In genomic region chr21:28008245-28008644, GRCh38 we compare ENCODE assay signal across 8 cellular contexts.
DNase-seq lines count a peak whose midpoint lies in the region; TF ChIP-seq lines count a peak whose summit lies in the region.
"Not testable (repeated sequence)": the region's sequence is repeated elsewhere in the genome, so short reads cannot be mapped to it uniquely, and the experiment has no call there.

No MANE protein-coding gene starts in this region.

- H3K9me3 ChIP-seq in A673 (ENCODE audit: low read depth, low read length, poor library complexity, severe bottlenecking); SK-N-MC (ENCODE audit: low read depth, low read length); neural cell (ENCODE audit: low read length): not testable (repeated sequence)

- not testable (repeated sequence) for H3K4me2 ChIP-seq in neural cell (ENCODE audit: low read length)

- H3K4me3 ChIP-seq in A673 (ENCODE audit: low read depth, low read length, poor library complexity, severe bottlenecking), result not testable (repeated sequence)
- peak overlapping the region; percentile 45 for H3K4me3 ChIP-seq in SK-N-MC
- H3K4me3 ChIP-seq in neural cell (ENCODE audit: low read length), result peak overlapping the region; percentile 25

- in situ Hi-C loops in G401 (cut with HindIII; ENCODE audit: low sequenced_read_pairs), result not testable (repeated sequence)

- H3K27me3 ChIP-seq in A673 (replicated peaks; ENCODE audit: insufficient read depth, low read depth, low read length, poor library complexity); neural cell (ENCODE audit: insufficient read depth, low read depth, low read length): not testable (repeated sequence)

- peak; percentile 82 for TF ChIP-seq EP300 in neural cell (conservative IDR thresholded peaks at IDR 0.05; ENCODE audit: poor library complexity, severe bottlenecking)

- H2AFZ ChIP-seq in neural cell (ENCODE audit: low read depth, low read length), result not testable (repeated sequence)

- not testable (repeated sequence) for TF ChIP-seq RAD21 in neural cell (conservative IDR thresholded peaks at IDR 0.05)

- H3K27ac ChIP-seq in A673 (ENCODE audit: low read depth, low read length, poor library complexity, severe bottlenecking); neural cell (ENCODE audit: low read length): not testable (repeated sequence)
- peak overlapping the region; percentile 60; the same call in 1 of the 2 replicates for H3K27ac ChIP-seq in SK-N-MC

- not testable (repeated sequence) for H3K36me3 ChIP-seq in A673 (ENCODE audit: insufficient read depth, low read length, poor library complexity, severe bottlenecking); SK-N-MC (ENCODE audit: insufficient read depth, low read length); neural cell (ENCODE audit: insufficient read depth, low read length)

- intact Hi-C loops in A673 (cut with micrococcal nuclease; ENCODE audit: unreplicated experiment), result not testable (repeated sequence)

- not testable (repeated sequence) for H3K4me1 ChIP-seq in A673 (ENCODE audit: insufficient read depth, low read length, poor library complexity, severe bottlenecking)

- not testable (repeated sequence) for BruUV-seq in A673 (replicated peaks; lab: Mats Ljungman, UMichigan)

- TF ChIP-seq CTCF in A673 (conservative IDR thresholded peaks at IDR 0.05; ENCODE audit: low read depth, low read length); neural cell (IDR thresholded peaks at IDR 0.05; ENCODE audit: poor library complexity, severe bottlenecking): not testable (repeated sequence)

- POLR2A ChIA-PET in A673 (lab: Charles Lee; ENCODE audit: low non-redundant PET), result not testable (repeated sequence)

- not testable (repeated sequence) for H4K20me1 ChIP-seq in neural cell (ENCODE audit: insufficient read depth)

- not testable (repeated sequence) for H3F3A ChIP-seq in neural cell (ENCODE audit: insufficient read depth, low read length, poor library complexity, severe bottlenecking)

- H3K79me2 ChIP-seq in neural cell (replicated peaks; ENCODE audit: insufficient read depth, low read length), result not testable (repeated sequence)

- CTCF ChIA-PET in A673 (lab: Charles Lee), result not testable (repeated sequence)

- not testable (repeated sequence) for H3K9ac ChIP-seq in SK-N-MC (ENCODE audit: insufficient read length); neural cell (ENCODE audit: low read length)

- not testable (repeated sequence) for H3K9me2 ChIP-seq in neural cell (ENCODE audit: insufficient read depth, low read length)

- DNase-seq in A673 (ENCODE audit: low spot score) (peak; percentile 5), G401 (ENCODE audit: low spot score) (peak; percentile 77), NCI-H2171 (lab: John Stamatoyannopoulos, UW) (peak; percentile 13), NCI-H524 treated with DMSO at 0.1 percent for 48 hours (lab: John Stamatoyannopoulos, UW) (peak; percentile 97), cerebellum (ENCODE audit: low spot score) (peak; percentile 10), superior temporal gyrus (ENCODE audit: extremely low spot score) (peak; percentile 49)
- not testable (repeated sequence) for DNase-seq in SK-N-MC (ENCODE audit: low read depth, low spot score)

TF ChIP-seq in neural cell, 6 proteins besides CTCF, POLR2A, EP300 and RAD21:
- TF ChIP-seq POLR2AphosphoS5 (IDR thresholded peaks at IDR 0.05), result peak; percentile 54
TF ChIP-seq in neural cell: peak in this region for 1; not testable (repeated sequence) for 5.
